ENCODE assay signal across 32 cellular contexts in the genomic region with DNA sequence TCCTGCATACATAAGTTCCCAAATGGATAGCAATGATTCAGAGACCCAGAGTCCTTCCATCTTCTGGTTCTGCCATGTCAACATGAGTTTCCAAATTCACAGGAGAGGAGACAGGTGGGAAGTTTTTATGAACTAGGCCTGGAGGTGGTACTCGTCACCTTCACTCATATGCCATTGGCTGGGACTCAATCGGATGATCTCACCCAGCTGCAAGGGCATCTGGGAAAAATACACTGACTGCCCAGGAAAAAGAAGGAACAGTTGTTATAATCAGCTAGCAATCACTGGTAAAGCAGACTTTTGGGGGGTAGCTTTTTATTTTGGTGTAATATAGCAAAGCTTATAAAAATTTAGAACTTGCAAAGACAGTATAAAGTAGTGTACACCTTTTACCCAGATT.
"Had no signal": no experiment of that assay in that cellular context is flagged by ENCODE, and none has a peak within 500 bp of the region (broad histone marks: within the 10 kb centered on the region; RNA-seq: fewer than 3 reads in every experiment).

No MANE protein-coding gene starts in this region.

- H3K9me3 ChIP-seq: adrenal gland, body of pancreas had no signal

- H3K4me1 ChIP-seq: adrenal gland, body of pancreas, heart left ventricle had no signal

- H3K4me1 Mint-ChIP-seq: activated naive CD4-positive, alpha-beta T cell treated with anti-CD3 and anti-CD28 coated beads, Interleukin-2, amount 50 U/mL, for 24 hours; activated naive CD8-positive, alpha-beta T cell treated with anti-CD3 and anti-CD28 coated beads for 36 hours; activated naive CD8-positive, alpha-beta T cell treated with anti-CD3 and anti-CD28 coated beads, Interleukin-2, amount 50 U/mL, for 24 hours; central memory CD8-positive, alpha-beta T cell; endodermal cell had no signal

- H3K36me3 ChIP-seq: adrenal gland, cardiac muscle cell, heart left ventricle had no signal

- ATAC-seq: activated CD8-positive, alpha-beta T cell treated with anti-CD3 and anti-CD28 coated beads for 36 hours; body of pancreas; esophagus mucosa; heart left ventricle had no signal

- H3K4me3 Mint-ChIP-seq: activated CD8-positive, alpha-beta T cell treated with anti-CD3 and anti-CD28 coated beads for 36 hours; activated naive CD4-positive, alpha-beta T cell treated with anti-CD3 and anti-CD28 coated beads for 36 hours; activated naive CD4-positive, alpha-beta T cell treated with anti-CD3 and anti-CD28 coated beads, Interleukin-2, amount 50 U/mL, for 24 hours; activated naive CD8-positive, alpha-beta T cell treated with anti-CD3 and anti-CD28 coated beads for 36 hours; activated naive CD8-positive, alpha-beta T cell treated with anti-CD3 and anti-CD28 coated beads, Interleukin-2, amount 50 U/mL, for 24 hours; activated T-helper 1 cell treated with anti-CD3 and anti-CD28 coated beads, Interleukin-12 subunit alpha, Interleukin-12 subunit beta, Interleukin-2, Interleukin-4 antibody, amounts not matched to agents 30 ng/mL and 10 ng/mL and 1 ng/mL, durations not matched to agents 14 hours and 24 hours and 36 hours; central memory CD8-positive, alpha-beta T cell; dendritic cell treated with granulocyte-macrophage colony-stimulating factor and Interleukin-4, amounts not matched to agents 40 ng/mL and 50 ng/mL, for 4 days; endodermal cell had no signal

- H3K9me3 Mint-ChIP-seq: activated CD8-positive, alpha-beta T cell treated with anti-CD3 and anti-CD28 coated beads for 36 hours; activated naive CD4-positive, alpha-beta T cell treated with anti-CD3 and anti-CD28 coated beads for 36 hours; activated naive CD4-positive, alpha-beta T cell treated with anti-CD3 and anti-CD28 coated beads, Interleukin-2, amount 50 U/mL, for 24 hours; activated naive CD8-positive, alpha-beta T cell treated with anti-CD3 and anti-CD28 coated beads for 36 hours; activated naive CD8-positive, alpha-beta T cell treated with anti-CD3 and anti-CD28 coated beads, Interleukin-2, amount 50 U/mL, for 24 hours; activated T-helper 1 cell treated with anti-CD3 and anti-CD28 coated beads, Interleukin-12 subunit alpha, Interleukin-12 subunit beta, Interleukin-2, Interleukin-4 antibody, amounts not matched to agents 30 ng/mL and 10 ng/mL and 1 ng/mL, durations not matched to agents 14 hours and 24 hours and 36 hours; activated T-helper 2 cell treated with anti-CD3 and anti-CD28 coated beads, Interferon-gamma antibody, Interleukin-2, Interleukin-4, amounts not matched to agents 10 μg/mL and 5 μg/mL and 100 μg/mL, durations not matched to agents 14 hours and 24 hours and 36 hours; central memory CD8-positive, alpha-beta T cell; dendritic cell treated with granulocyte-macrophage colony-stimulating factor and Interleukin-4, amounts not matched to agents 40 ng/mL and 50 ng/mL, for 4 days; endodermal cell had no signal

- H3K27me3 ChIP-seq: body of pancreas had no signal

- H3K27ac Mint-ChIP-seq: activated CD8-positive, alpha-beta T cell treated with anti-CD3 and anti-CD28 coated beads for 36 hours; activated naive CD4-positive, alpha-beta T cell treated with anti-CD3 and anti-CD28 coated beads for 36 hours; activated naive CD4-positive, alpha-beta T cell treated with anti-CD3 and anti-CD28 coated beads, Interleukin-2, amount 50 U/mL, for 24 hours; activated naive CD8-positive, alpha-beta T cell treated with anti-CD3 and anti-CD28 coated beads for 36 hours; activated naive CD8-positive, alpha-beta T cell treated with anti-CD3 and anti-CD28 coated beads, Interleukin-2, amount 50 U/mL, for 24 hours; activated T-helper 1 cell treated with anti-CD3 and anti-CD28 coated beads, Interleukin-12 subunit alpha, Interleukin-12 subunit beta, Interleukin-2, Interleukin-4 antibody, amounts not matched to agents 30 ng/mL and 10 ng/mL and 1 ng/mL, durations not matched to agents 14 hours and 24 hours and 36 hours; activated T-helper 2 cell treated with anti-CD3 and anti-CD28 coated beads, Interferon-gamma antibody, Interleukin-2, Interleukin-4, amounts not matched to agents 10 μg/mL and 5 μg/mL and 100 μg/mL, durations not matched to agents 14 hours and 24 hours and 36 hours; dendritic cell treated with granulocyte-macrophage colony-stimulating factor and Interleukin-4, amounts not matched to agents 40 ng/mL and 50 ng/mL, for 4 days; endodermal cell had no signal

- H3K4me3 ChIP-seq: adrenal gland, body of pancreas, cardiac muscle cell, coronary artery, dorsolateral prefrontal cortex, heart left ventricle had no signal

- DNase-seq: activated CD4-positive, alpha-beta T cell treated with anti-CD3 and anti-CD28 coated beads for 4 hours; activated CD4-positive, alpha-beta T cell treated with anti-CD3 and anti-CD28 coated beads, Interleukin-2, amount 50 U/mL, for 1 hour; activated CD4-positive, alpha-beta T cell treated with anti-CD3 and anti-CD28 coated beads, Interleukin-2, amount 50 U/mL, for 48 hours; activated CD4-positive, CD25-positive, alpha-beta regulatory T cell; activated CD4-positive, CD25-positive, alpha-beta regulatory T cell treated with anti-CD3 and anti-CD28 coated beads, Interleukin-2, amount 50 U/mL, for 72 hours; activated CD8-positive, alpha-beta memory T cell treated with anti-CD3 and anti-CD28 coated beads for 24 hours; activated CD8-positive, alpha-beta T cell treated with anti-CD3 and anti-CD28 coated beads for 36 hours; activated effector memory CD4-positive, alpha-beta T cell treated with anti-CD3 and anti-CD28 coated beads, Interleukin-2, amount 50 U/mL, for 16 hours; activated naive CD4-positive, alpha-beta T cell treated with anti-CD3 and anti-CD28 coated beads for 36 hours; activated naive CD8-positive, alpha-beta T cell treated with anti-CD3 and anti-CD28 coated beads for 36 hours; activated naive CD8-positive, alpha-beta T cell treated with anti-CD3 and anti-CD28 coated beads, Interleukin-2, amount 50 U/mL, for 24 hours; activated T-cell treated with anti-CD3 and anti-CD28 coated beads, Interleukin-2, amount 50 U/mL, for 1 hour; activated T-cell treated with anti-CD3 and anti-CD28 coated beads, Interleukin-2, amount 50 U/mL, for 48 hours; adrenal gland; amygdala; aorta; body of pancreas; dorsolateral prefrontal cortex; effector memory CD4-positive, alpha-beta T cell; foreskin fibroblast; glutamatergic neuron; T-helper 2 cell had no signal

- H3K27ac ChIP-seq: adrenal gland, body of pancreas, cardiac muscle cell, coronary artery, dorsolateral prefrontal cortex, heart left ventricle had no signal

- H3K36me3 Mint-ChIP-seq: activated naive CD4-positive, alpha-beta T cell treated with anti-CD3 and anti-CD28 coated beads, Interleukin-2, amount 50 U/mL, for 24 hours; activated naive CD8-positive, alpha-beta T cell treated with anti-CD3 and anti-CD28 coated beads for 36 hours had no signal
